In genomic region chr13:79662882-79663281, GRCh38 we compare ENCODE assay signal across 13 cellular contexts.
DNase-seq lines count a peak whose midpoint lies in the region; ATAC-seq and TF ChIP-seq lines count a peak whose summit lies in the region.
"Had no signal": no experiment of that assay in that cellular context is flagged by ENCODE, and none has a peak within 500 bp of the region (broad histone marks: within the 10 kb centered on the region; RNA-seq: fewer than 3 reads in every experiment).

No MANE protein-coding gene starts in this region.

- ATAC-seq in GM18873 (IDR thresholded peaks at IDR 0.05; ENCODE audit: low FRiP score, unreplicated experiment) (no peak), GM19463 (IDR thresholded peaks at IDR 0.05; ENCODE audit: unreplicated experiment) (no peak)

- DNase-seq in A172 (ENCODE audit: low spot score) (peak; percentile 34), HT1080 (ENCODE audit: low read depth) (peak; percentile 14), inferior parietal cortex (ENCODE audit: extremely low spot score) (peak; percentile 29), NK-92 (lab: John Stamatoyannopoulos, UW; ENCODE audit: unreplicated experiment) (no peak), DMS53 (lab: John Stamatoyannopoulos, UW) (no peak)
- DNase-seq: activated CD4-positive, CD25-positive, alpha-beta regulatory T cell treated with anti-CD3 and anti-CD28 coated beads, Interleukin-2, amount 50 U/mL, for 72 hours; activated T-cell treated with anti-CD3 and anti-CD28 coated beads, Interleukin-2, amount 50 U/mL, for 48 hours; uterus had no signal

- TF ChIP-seq CTCF in VCaP (conservative IDR thresholded peaks at IDR 0.05) = peak; percentile 44

- H3K27ac ChIP-seq in VCaP = no peak overlapping the region
- H3K27ac ChIP-seq: KMS-11, SJCRH30, uterus had no signal

Comparison
In these comparisons a context has a peak if more than half of its experiments do, and no peak if none do; other contexts are left out.
1. DNase-seq: peak in A172 (single experiment), HT1080 (single experiment) and inferior parietal cortex (single experiment); none in NK-92 (single experiment) and DMS53 (single experiment).